ENCODE assay signal across 11 cellular contexts in the genomic region with DNA sequence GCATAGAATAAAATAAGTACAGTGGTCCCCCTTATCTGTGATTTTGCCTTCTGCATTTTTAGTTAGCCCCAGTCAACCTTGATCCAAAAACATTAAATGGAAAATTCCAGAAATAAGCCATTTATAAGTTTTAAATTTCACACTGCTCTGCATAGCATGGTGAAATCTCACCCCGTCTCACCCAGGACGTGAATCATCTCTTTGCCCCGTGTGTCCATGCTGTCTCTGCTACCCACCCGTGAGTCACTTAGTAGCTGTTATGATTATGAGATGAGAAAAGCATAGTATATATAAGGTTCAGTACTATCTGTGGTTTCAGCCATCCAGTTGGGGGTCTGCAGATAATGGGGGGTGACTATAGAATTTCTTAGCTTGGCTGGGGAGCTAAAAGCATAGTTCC.
DNase-seq lines count a peak whose midpoint lies in the region; ATAC-seq and TF ChIP-seq lines count a peak whose summit lies in the region.
"Had no signal": no experiment of that assay in that cellular context is flagged by ENCODE, and none has a peak within 500 bp of the region (broad histone marks: within the 10 kb centered on the region; RNA-seq: fewer than 3 reads in every experiment).

No MANE protein-coding gene starts in this region.

- H3K4me3 ChIP-seq in brain microvascular endothelial cell (ENCODE audit: low read depth, low read length) = no peak overlapping the region
- H3K4me3 ChIP-seq: ovary had no signal

- peak overlapping the region; percentile 71 for H3K27ac ChIP-seq in brain microvascular endothelial cell
- H3K27ac ChIP-seq: ovary had no signal

- H3K27me3 ChIP-seq in brain microvascular endothelial cell (replicated peaks) = no peaks in the 10 kb centered on the region
- H3K27me3 ChIP-seq: ovary had no signal

- peak; percentile 94 for DNase-seq in EH (ENCODE audit: low read depth)
- peak; percentile 92 for DNase-seq in LHCN-M2 (ENCODE audit: low read depth)
- DNase-seq in brain microvascular endothelial cell = peak; percentile 88
- DNase-seq in natural killer cell treated with Interleukin-12 subunit alpha and Interleukin-12 subunit beta and Interleukin-15 and Interleukin-18, amount 100 ng/mL, for 72 hours (ENCODE audit: low spot score) = no peak
- DNase-seq in activated CD8-positive, alpha-beta memory T cell treated with anti-CD3 and anti-CD28 coated beads, Interleukin-2, amount 50 U/mL, for 48 hours = no peak
- no peak for DNase-seq in GOT3 (lab: John Stamatoyannopoulos, UW)
- DNase-seq: effector memory CD4-positive, alpha-beta T cell; kidney; ovary; T-helper 9 cell had no signal

- peak overlapping the region in 1 of 2 donors; percentile 51 for H3K27ac Mint-ChIP-seq in natural killer cell treated with Interleukin-12 subunit alpha and Interleukin-12 subunit beta and Interleukin-15 and Interleukin-18, amount 100 ng/mL, for 72 hours

- no peaks in the 10 kb centered on the region for H3K36me3 ChIP-seq in brain microvascular endothelial cell (replicated peaks)
- H3K36me3 ChIP-seq: ovary had no signal

- peaks cover 34 to 50% of the 10 kb centered on the region in 2 donors for H3K4me1 Mint-ChIP-seq in natural killer cell treated with Interleukin-12 subunit alpha and Interleukin-12 subunit beta and Interleukin-15 and Interleukin-18, amount 100 ng/mL, for 72 hours (ENCODE audit: low read depth in 2 of 2)

- peak overlapping the region; percentile 72 for H3K4me3 Mint-ChIP-seq in natural killer cell treated with Interleukin-12 subunit alpha and Interleukin-12 subunit beta and Interleukin-15 and Interleukin-18, amount 100 ng/mL, for 72 hours

- no peaks in the 10 kb centered on the region for H3K9me3 Mint-ChIP-seq in natural killer cell treated with Interleukin-12 subunit alpha and Interleukin-12 subunit beta and Interleukin-15 and Interleukin-18, amount 100 ng/mL, for 72 hours

- no peak for TF ChIP-seq CTCF in brain microvascular endothelial cell (IDR thresholded peaks at IDR 0.05; ENCODE audit: low read depth, low read length, missing control alignments)

- H3K36me3 Mint-ChIP-seq in natural killer cell treated with Interleukin-12 subunit alpha and Interleukin-12 subunit beta and Interleukin-15 and Interleukin-18, amount 100 ng/mL, for 72 hours = no peaks in the 10 kb centered on the region

- peak; percentile 45 to 76 for ATAC-seq in natural killer cell treated with Interleukin-12 subunit alpha and Interleukin-12 subunit beta and Interleukin-15 and Interleukin-18, amount 100 ng/mL, for 72 hours
- no peak for ATAC-seq in HG03159 (IDR thresholded peaks at IDR 0.05; ENCODE audit: unreplicated experiment)

- in situ Hi-C loops in brain microvascular endothelial cell (cut with HindIII; ENCODE audit: low pct_ligation_motif_present, low sequenced_read_pairs) = no loop called here

- H3K27me3 Mint-ChIP-seq in natural killer cell treated with Interleukin-12 subunit alpha and Interleukin-12 subunit beta and Interleukin-15 and Interleukin-18, amount 100 ng/mL, for 72 hours = no peaks in the 10 kb centered on the region

Comparison
In these comparisons a context has a peak if more than half of its experiments do, and no peak if none do; other contexts are left out.
1. DNase-seq: peak in EH (single experiment), LHCN-M2 (single experiment) and brain microvascular endothelial cell (single experiment); none in natural killer cell treated with Interleukin-12 subunit alpha and Interleukin-12 subunit beta and Interleukin-15 and Interleukin-18, amount 100 ng/mL, for 72 hours (single experiment), activated CD8-positive, alpha-beta memory T cell treated with anti-CD3 and anti-CD28 coated beads, Interleukin-2, amount 50 U/mL, for 48 hours (single experiment) and GOT3 (single experiment).